Comparison of ENCODE assay signal across 10 cellular contexts in genomic region chr1:46457178-46457577, GRCh38. TPM values are rescaled to one million over a fixed set of nuclear protein-coding genes. Genes with fewer than 3 reads are reported as not detected.
"Had no signal": no experiment of that assay in that cellular context is flagged by ENCODE, and none has a peak within 500 bp of the region (broad histone marks: within the 10 kb centered on the region; RNA-seq: fewer than 3 reads in every experiment).

No MANE protein-coding gene starts in this region.

- H2AFZ ChIP-seq: GM23248, GM23338 had no signal

- ATAC-seq: HCT116 had no signal

- H3K4me3 ChIP-seq: GM23248, GM23338, HAP-1 had no signal

- H3K4me3 Mint-ChIP-seq: GM23338, H9, HFFc6 had no signal

- DNase-seq: GM23248, GOT3, H7, H9, HCEC 1CT, HFFc6 had no signal

- H3K9me3 ChIP-seq: HAP-1 had no signal

- H3K9ac ChIP-seq: GM23248 had no signal

- H3K9me3 Mint-ChIP-seq: GM23338, HFFc6 had no signal

- H3K27ac Mint-ChIP-seq: GM23338, H9, HFFc6 had no signal

- H3K27ac ChIP-seq: GM23248 had no signal

- H3K4me2 ChIP-seq: GM23338 had no signal

- H3K36me3 ChIP-seq: HAP-1 had no signal

- H3K4me1 ChIP-seq: HAP-1 had no signal

- FAIRE-seq: H54 had no signal

RNA-seq across cellular contexts. Expression of gene DMBX1, which starts 32.5 kb away (rescaled TPM):
- total RNA-seq: GM23248, GM23338, HFFc6 had no signal
- polyA plus RNA-seq: GM23248 had no signal
